In genomic region chr1:230265200-230266115, GRCh38 we compare ENCODE assay signal across 14 cellular contexts.
"Had no signal": no experiment of that assay in that cellular context is flagged by ENCODE, and none has a peak within 500 bp of the region (broad histone marks: within the 10 kb centered on the region; RNA-seq: fewer than 3 reads in every experiment).

No MANE protein-coding gene starts in this region.

- ATAC-seq: activated naive CD4-positive, alpha-beta T cell treated with anti-CD3 and anti-CD28 coated beads, Interleukin-2, amount 50 U/mL, for 72 hours; stimulated activated effector memory CD8-positive, alpha-beta T cell treated with anti-CD3 and anti-CD28 coated beads, Interleukin-12 subunit alpha, Interleukin-12 subunit beta, amount 100 ng/mL, for 72 hours had no signal

- FAIRE-seq: colon, endothelial cell of umbilical vein had no signal

- H3K27ac Mint-ChIP-seq: nephron; stimulated activated effector memory CD8-positive, alpha-beta T cell treated with anti-CD3 and anti-CD28 coated beads, Interleukin-12 subunit alpha, Interleukin-12 subunit beta, amount 100 ng/mL, for 72 hours had no signal

- DNase-seq: activated CD4-positive, CD25-positive, alpha-beta regulatory T cell treated with anti-CD3 and anti-CD28 coated beads, Interleukin-2, amount 50 U/mL, for 72 hours; activated gamma-delta T cell; esophagus squamous epithelium; glutamatergic neuron; hypothalamus; sigmoid colon; stimulated activated CD4-positive, alpha-beta T cell treated with anti-CD3 and anti-CD28 coated beads, Interleukin-2, amount 100 ng/mL, for 24 hours had no signal

- H3K4me1 ChIP-seq: uterus had no signal

- H3K27ac ChIP-seq: esophagus squamous epithelium, sigmoid colon, uterus had no signal

- H3K36me3 ChIP-seq: uterus had no signal

- H3K9me3 Mint-ChIP-seq: activated naive CD4-positive, alpha-beta T cell treated with anti-CD3 and anti-CD28 coated beads, Interleukin-2, amount 50 U/mL, for 72 hours; nephron; stimulated activated effector memory CD8-positive, alpha-beta T cell treated with anti-CD3 and anti-CD28 coated beads, Interleukin-12 subunit alpha, Interleukin-12 subunit beta, amount 100 ng/mL, for 72 hours had no signal

- H3K27me3 ChIP-seq: esophagus squamous epithelium, sigmoid colon, tibial artery, uterus had no signal

- H3K4me3 Mint-ChIP-seq: nephron; stimulated activated effector memory CD8-positive, alpha-beta T cell treated with anti-CD3 and anti-CD28 coated beads, Interleukin-12 subunit alpha, Interleukin-12 subunit beta, amount 100 ng/mL, for 72 hours had no signal

- H3K4me3 ChIP-seq: esophagus squamous epithelium, sigmoid colon, tibial artery, uterus had no signal

- H3K9me3 ChIP-seq: esophagus squamous epithelium, sigmoid colon, tibial artery, uterus had no signal
